ENCODE assay signal across 1 cellular context in the genomic region with DNA sequence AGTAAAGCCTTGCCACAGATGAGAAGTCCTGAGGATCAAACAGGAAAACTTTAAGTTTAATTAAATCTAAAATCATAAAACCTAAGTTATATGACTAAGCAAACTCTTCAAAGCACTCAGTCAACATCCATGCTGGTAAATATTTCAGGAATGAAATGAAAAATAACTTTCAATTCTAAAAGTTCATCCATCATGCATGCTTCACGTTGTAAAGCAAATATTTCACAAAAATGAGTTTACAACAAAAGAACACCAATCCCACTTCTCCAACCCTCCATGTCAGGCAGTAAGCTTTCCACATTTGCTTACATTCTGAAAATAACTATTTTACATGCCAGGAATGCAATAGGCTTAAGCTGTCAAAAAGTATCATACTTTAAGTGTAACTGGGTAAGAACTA.
TF ChIP-seq lines count a peak whose summit lies in the region.

No MANE protein-coding gene starts in this region.

TF ChIP-seq in IMR-90, 13 proteins besides CTCF, POLR2A, EP300 and RAD21:
- no peak for TF ChIP-seq MAZ (IDR thresholded peaks at IDR 0.05; ENCODE audit: borderline replicate concordance, low read depth, low read length)
- TF ChIP-seq SMC3 (IDR thresholded peaks at IDR 0.05; ENCODE audit: low read depth, low read length), result no peak
- no peak for TF ChIP-seq NFE2L2 (IDR thresholded peaks at IDR 0.05; ENCODE audit: low read depth, low read length)
- TF ChIP-seq MXI1 (IDR thresholded peaks at IDR 0.05; ENCODE audit: borderline replicate concordance, low read depth, low read length), result no peak
- TF ChIP-seq MAFK (IDR thresholded peaks at IDR 0.05; ENCODE audit: low read depth, low read length), result no peak
- no peak for TF ChIP-seq CEBPB (IDR thresholded peaks at IDR 0.05; ENCODE audit: low read depth, low read length)
- no peak for TF ChIP-seq BHLHE40 (IDR thresholded peaks at IDR 0.05; ENCODE audit: low read depth, low read length)
- TF ChIP-seq FOS (IDR thresholded peaks at IDR 0.05; ENCODE audit: low read depth, low read length), result no peak
- TF ChIP-seq, protein P1, sequence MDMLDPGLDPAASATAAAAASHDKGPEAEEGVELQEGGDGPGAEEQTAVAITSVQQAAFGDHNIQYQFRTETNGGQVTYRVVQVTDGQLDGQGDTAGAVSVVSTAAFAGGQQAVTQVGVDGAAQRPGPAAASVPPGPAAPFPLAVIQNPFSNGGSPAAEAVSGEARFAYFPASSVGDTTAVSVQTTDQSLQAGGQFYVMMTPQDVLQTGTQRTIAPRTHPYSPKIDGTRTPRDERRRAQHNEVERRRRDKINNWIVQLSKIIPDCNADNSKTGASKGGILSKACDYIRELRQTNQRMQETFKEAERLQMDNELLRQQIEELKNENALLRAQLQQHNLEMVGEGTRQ (IDR thresholded peaks at IDR 0.05; ENCODE audit: low read depth, low read length), result no peak
- no peak for TF ChIP-seq RCOR1 (IDR thresholded peaks at IDR 0.05; ENCODE audit: insufficient replicate concordance, low read length)
- TF ChIP-seq, protein P2, sequence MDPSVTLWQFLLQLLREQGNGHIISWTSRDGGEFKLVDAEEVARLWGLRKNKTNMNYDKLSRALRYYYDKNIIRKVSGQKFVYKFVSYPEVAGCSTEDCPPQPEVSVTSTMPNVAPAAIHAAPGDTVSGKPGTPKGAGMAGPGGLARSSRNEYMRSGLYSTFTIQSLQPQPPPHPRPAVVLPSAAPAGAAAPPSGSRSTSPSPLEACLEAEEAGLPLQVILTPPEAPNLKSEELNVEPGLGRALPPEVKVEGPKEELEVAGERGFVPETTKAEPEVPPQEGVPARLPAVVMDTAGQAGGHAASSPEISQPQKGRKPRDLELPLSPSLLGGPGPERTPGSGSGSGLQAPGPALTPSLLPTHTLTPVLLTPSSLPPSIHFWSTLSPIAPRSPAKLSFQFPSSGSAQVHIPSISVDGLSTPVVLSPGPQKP (IDR thresholded peaks at IDR 0.05; ENCODE audit: borderline replicate concordance, low read depth, low read length), result no peak
- TF ChIP-seq CHD1 (IDR thresholded peaks at IDR 0.05; ENCODE audit: low read depth, low read length), result no peak
- TF ChIP-seq RFX5 (IDR thresholded peaks at IDR 0.05; ENCODE audit: low read depth, low read length), result no peak
